In the genomic region with DNA sequence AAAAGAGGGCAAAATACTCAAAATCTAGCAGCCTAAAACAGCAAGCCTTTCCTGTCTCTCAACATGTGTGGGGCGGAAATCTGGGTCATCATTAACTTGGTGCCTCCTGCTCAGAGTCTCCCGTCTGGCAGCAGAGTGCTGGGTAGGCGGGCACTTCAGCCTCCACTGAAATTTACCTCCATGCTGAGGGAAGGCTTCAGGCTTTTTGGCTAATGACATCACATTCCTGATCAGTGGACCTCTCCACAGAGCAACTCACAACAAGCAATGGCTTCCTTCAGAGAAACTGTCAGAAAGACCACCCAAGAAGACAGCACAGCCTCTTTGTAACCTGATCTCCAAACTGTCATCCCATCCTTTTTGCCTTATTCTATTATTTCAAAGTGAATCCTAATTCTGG, we compare ENCODE assay signal across 17 cellular contexts.
"Had no signal": no experiment of that assay in that cellular context is flagged by ENCODE, and none has a peak within 500 bp of the region (broad histone marks: within the 10 kb centered on the region; RNA-seq: fewer than 3 reads in every experiment).

No MANE protein-coding gene starts in this region.

- H3K27me3 Mint-ChIP-seq: activated T-helper 17 cell treated with anti-CD3 and anti-CD28 coated beads, Interleukin-2, amount 50 U/mL, for 72 hours had no signal

- H3K9me3 Mint-ChIP-seq: activated T-helper 17 cell treated with anti-CD3 and anti-CD28 coated beads, Interleukin-2, amount 50 U/mL, for 72 hours had no signal

- H3K9me3 ChIP-seq: gastroesophageal sphincter, prostate gland, sigmoid colon, transverse colon had no signal

- H3K27me3 ChIP-seq: gastroesophageal sphincter, hepatocyte, sigmoid colon, transverse colon had no signal

- H3K27ac Mint-ChIP-seq: activated naive CD4-positive, alpha-beta T cell treated with anti-CD3 and anti-CD28 coated beads for 36 hours; activated T-helper 17 cell treated with anti-CD3 and anti-CD28 coated beads, Interleukin-2, amount 50 U/mL, for 72 hours; naive thymus-derived CD4-positive, alpha-beta T cell had no signal

- H3K36me3 ChIP-seq: gastroesophageal sphincter, prostate gland, sigmoid colon, transverse colon, WERI-Rb-1 had no signal

- H3K4me3 Mint-ChIP-seq: activated naive CD4-positive, alpha-beta T cell treated with anti-CD3 and anti-CD28 coated beads for 36 hours; activated T-helper 17 cell treated with anti-CD3 and anti-CD28 coated beads, Interleukin-2, amount 50 U/mL, for 72 hours; naive thymus-derived CD4-positive, alpha-beta T cell had no signal

- H3K27ac ChIP-seq: gastroesophageal sphincter, hepatocyte, prostate gland, sigmoid colon, transverse colon, WERI-Rb-1 had no signal

- H3K36me3 Mint-ChIP-seq: naive thymus-derived CD4-positive, alpha-beta T cell had no signal

- H3K4me1 Mint-ChIP-seq: activated T-helper 17 cell treated with anti-CD3 and anti-CD28 coated beads, Interleukin-2, amount 50 U/mL, for 72 hours; naive thymus-derived CD4-positive, alpha-beta T cell had no signal

- H3K4me1 ChIP-seq: gastroesophageal sphincter, prostate gland, sigmoid colon, transverse colon had no signal

- ATAC-seq: activated T-helper 17 cell treated with anti-CD3 and anti-CD28 coated beads, Interleukin-2, amount 50 U/mL, for 72 hours; gastroesophageal sphincter; left colon; naive thymus-derived CD4-positive, alpha-beta T cell had no signal

- H3K4me3 ChIP-seq: gastroesophageal sphincter, hepatocyte, prostate gland, sigmoid colon, transverse colon had no signal

- DNase-seq: activated CD4-positive, alpha-beta T cell treated with anti-CD3 and anti-CD28 coated beads for 48 hours; activated naive CD4-positive, alpha-beta T cell treated with anti-CD3 and anti-CD28 coated beads for 36 hours; cortex of kidney; effector CD8-positive, alpha-beta T cell; left colon; naive thymus-derived CD4-positive, alpha-beta T cell; occipital lobe; sigmoid colon; stimulated activated naive CD4-positive, alpha-beta T cell; substantia nigra; T-helper 1 cell; transverse colon; WERI-Rb-1 had no signal
